Comparison of ENCODE assay signal across 18 cellular contexts in the genomic region with DNA sequence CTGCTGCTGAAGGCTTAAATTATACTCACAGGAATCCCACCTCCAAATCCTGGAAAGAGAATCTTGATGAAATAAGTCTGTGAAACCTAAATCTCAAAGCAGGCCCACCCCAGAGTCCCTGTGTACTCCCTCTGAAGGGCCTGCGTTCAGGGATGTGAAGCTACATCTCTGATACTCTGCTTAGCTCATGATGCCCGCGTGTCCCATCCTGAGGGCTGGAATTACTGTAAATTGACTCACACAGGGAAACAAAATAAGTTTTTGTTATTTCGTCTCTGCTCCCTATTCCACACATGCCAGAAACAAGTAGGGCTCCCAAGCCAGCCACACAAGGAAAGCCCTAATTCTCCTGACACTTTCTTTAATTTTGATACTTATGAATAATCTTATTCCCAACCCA. TPM values are rescaled to one million over a fixed set of nuclear protein-coding genes. Genes with fewer than 3 reads are reported as not detected.
DNase-seq lines count a peak whose midpoint lies in the region; TF ChIP-seq lines count a peak whose summit lies in the region.
"Had no signal": no experiment of that assay in that cellular context is flagged by ENCODE, and none has a peak within 500 bp of the region (broad histone marks: within the 10 kb centered on the region; RNA-seq: fewer than 3 reads in every experiment).

No MANE protein-coding gene starts in this region.

- H3K27me3 Mint-ChIP-seq in activated CD4-positive, alpha-beta T cell treated with anti-CD3 and anti-CD28 coated beads, Interleukin-2, amount 10 ng/mL, durations not matched to agents 24 days and 14 days, result peaks cover 24% of the 10 kb centered on the region

- no peak overlapping the region for H3K4ac ChIP-seq in trophoblast cell (ENCODE audit: low read depth, low read length)

- H3K4me3 Mint-ChIP-seq in activated CD4-positive, alpha-beta T cell treated with anti-CD3 and anti-CD28 coated beads, Interleukin-2, amount 10 ng/mL, durations not matched to agents 24 days and 14 days, result no peak overlapping the region
- H3K4me3 Mint-ChIP-seq: B cell; CD4-positive, alpha-beta T cell; CD8-positive, alpha-beta T cell had no signal

- H3K9me3 ChIP-seq in trophoblast cell (ENCODE audit: insufficient read depth, low read depth, low read length) (no peaks in the 10 kb centered on the region), smooth muscle cell (replicated peaks; ENCODE audit: low read depth) (no peaks in the 10 kb centered on the region)
- H3K9me3 ChIP-seq: A549; BLaER1 treated with 17β-estradiol and CSF1 and Interleukin-3, amounts not matched to agents 10 nM and 100 nM; Caco-2 had no signal

- H2AK5ac ChIP-seq in trophoblast cell (ENCODE audit: low read length), result no peak overlapping the region

- H3K4me3 ChIP-seq in trophoblast cell (ENCODE audit: low read depth, low read length), result no peak overlapping the region
- H3K4me3 ChIP-seq in smooth muscle cell, result no peak overlapping the region
- H3K4me3 ChIP-seq: A549; BLaER1 treated with 17β-estradiol and CSF1 and Interleukin-3, amounts not matched to agents 10 nM and 100 nM had no signal

- no peaks in the 10 kb centered on the region for H3K4me1 Mint-ChIP-seq in activated CD4-positive, alpha-beta T cell treated with anti-CD3 and anti-CD28 coated beads, Interleukin-2, amount 10 ng/mL, durations not matched to agents 24 days and 14 days

- no peak overlapping the region for H3K18ac ChIP-seq in trophoblast cell (ENCODE audit: low read length)

- no peak overlapping the region for H4K91ac ChIP-seq in trophoblast cell (ENCODE audit: low read depth, low read length)

- H2BK12ac ChIP-seq in trophoblast cell (ENCODE audit: low read length), result no peak overlapping the region

- H2AFZ ChIP-seq in trophoblast cell (ENCODE audit: insufficient read depth, low read length, poor library complexity), result no peak overlapping the region
- H2AFZ ChIP-seq in smooth muscle cell (ENCODE audit: low read depth), result no peak overlapping the region

- H4K12ac ChIP-seq in trophoblast cell (ENCODE audit: low read depth, low read length), result no peak overlapping the region

- H3K27ac ChIP-seq in trophoblast cell (ENCODE audit: low read depth, low read length) (no peak overlapping the region), smooth muscle cell (ENCODE audit: low read depth) (no peak overlapping the region)
- H3K27ac ChIP-seq: 22Rv1; A549; BLaER1 treated with 17β-estradiol and CSF1 and Interleukin-3, amounts not matched to agents 10 nM and 100 nM; C4-2B had no signal

- H3K23ac ChIP-seq in trophoblast cell (ENCODE audit: low read length), result no peak overlapping the region

- H3K27me3 ChIP-seq in trophoblast cell (ENCODE audit: insufficient read depth, low read length) (no peaks in the 10 kb centered on the region), smooth muscle cell (ENCODE audit: low read depth) (no peaks in the 10 kb centered on the region)
- H3K27me3 ChIP-seq: BLaER1 treated with 17β-estradiol and CSF1 and Interleukin-3, amounts not matched to agents 10 nM and 100 nM had no signal

- H3K4me2 ChIP-seq in trophoblast cell (ENCODE audit: low read length) (no peak overlapping the region), smooth muscle cell (peak overlapping the region; percentile 3)
- H3K4me2 ChIP-seq: A549; BLaER1 treated with 17β-estradiol and CSF1 and Interleukin-3, amounts not matched to agents 10 nM and 100 nM had no signal

- no peak overlapping the region for H2BK5ac ChIP-seq in trophoblast cell (ENCODE audit: low read depth, low read length, poor library complexity)

- H3K36me3 Mint-ChIP-seq in activated CD4-positive, alpha-beta T cell treated with anti-CD3 and anti-CD28 coated beads, Interleukin-2, amount 10 ng/mL, durations not matched to agents 24 days and 14 days (ENCODE audit: low read depth), result no peaks in the 10 kb centered on the region
- H3K36me3 Mint-ChIP-seq: CD8-positive, alpha-beta T cell had no signal

- no peak overlapping the region for H3K27ac Mint-ChIP-seq in activated CD4-positive, alpha-beta T cell treated with anti-CD3 and anti-CD28 coated beads, Interleukin-2, amount 10 ng/mL, durations not matched to agents 24 days and 14 days
- H3K27ac Mint-ChIP-seq: B cell; CD4-positive, alpha-beta T cell; CD8-positive, alpha-beta T cell had no signal

- H3K36me3 ChIP-seq in trophoblast cell (ENCODE audit: control insufficient read depth in 1 of 2, insufficient read depth in 2 of 2, low read length in 2 of 2) (no peaks in the 10 kb centered on the region), smooth muscle cell (ENCODE audit: low read depth) (no peaks in the 10 kb centered on the region)
- H3K36me3 ChIP-seq: BLaER1 treated with 17β-estradiol and CSF1 and Interleukin-3, amounts not matched to agents 10 nM and 100 nM had no signal

- H2BK120ac ChIP-seq in trophoblast cell (ENCODE audit: insufficient read depth, low read length, poor library complexity), result no peak overlapping the region

- H4K20me1 ChIP-seq in smooth muscle cell (ENCODE audit: low read depth), result no peaks in the 10 kb centered on the region
- H4K20me1 ChIP-seq: BLaER1 treated with 17β-estradiol and CSF1 and Interleukin-3, amounts not matched to agents 10 nM and 100 nM had no signal

- H3K14ac ChIP-seq in trophoblast cell (ENCODE audit: low read length), result no peak overlapping the region

- no peak overlapping the region for H3K9ac ChIP-seq in trophoblast cell (ENCODE audit: low read length)
- no peak overlapping the region for H3K9ac ChIP-seq in smooth muscle cell (ENCODE audit: low read depth)
- H3K9ac ChIP-seq: BLaER1 treated with 17β-estradiol and CSF1 and Interleukin-3, amounts not matched to agents 10 nM and 100 nM had no signal

- no peak overlapping the region for H4K8ac ChIP-seq in trophoblast cell (ENCODE audit: low read depth, low read length)

- H3K4me1 ChIP-seq in trophoblast cell (ENCODE audit: control insufficient read depth in 1 of 2, insufficient read depth in 2 of 2, low read length in 2 of 2) (peaks cover 0 to 4% of the 10 kb centered on the region in 2 experiments), smooth muscle cell (ENCODE audit: low read depth) (peaks cover 8% of the 10 kb centered on the region)
- H3K4me1 ChIP-seq: A549, Caco-2 had no signal

- DNase-seq in activated CD4-positive, alpha-beta T cell treated with anti-CD3 and anti-CD28 coated beads, Interleukin-2, amount 10 ng/mL, durations not matched to agents 24 days and 14 days, result peak; percentile 40
- DNase-seq in activated CD4-positive, alpha-beta T cell treated with anti-CD3 and anti-CD28 coated beads for 48 hours, result no peak
- DNase-seq in trophoblast cell (peak; percentile 58 to 60), smooth muscle cell (lab: John Stamatoyannopoulos, UW; ENCODE audit: unreplicated experiment) (no peak), HuH-7.5 (ENCODE audit: low spot score) (no peak)
- DNase-seq in stimulated activated CD4-positive, alpha-beta T cell treated with anti-CD3 and anti-CD28 coated beads, Interleukin-4, amount 100 ng/mL, for 24 hours, result no peak
- DNase-seq: AML-193; Caco-2; Calu3; CD4-positive, alpha-beta T cell; CD8-positive, alpha-beta T cell; DMS79 treated with DMSO at 0.1 percent for 48 hours; GF-D8 had no signal

- intact Hi-C loops in activated CD4-positive, alpha-beta T cell treated with anti-CD3 and anti-CD28 coated beads, Interleukin-2, amount 10 ng/mL, durations not matched to agents 24 days and 14 days (cut with micrococcal nuclease), result no loop called here

- no peaks in the 10 kb centered on the region for H3K79me1 ChIP-seq in trophoblast cell (ENCODE audit: low read length)

- TF ChIP-seq CTCF in smooth muscle cell (IDR thresholded peaks at IDR 0.05; ENCODE audit: borderline replicate concordance, insufficient read depth, poor library complexity, severe bottlenecking), result no peak

- no CpG with 5 or more reads among the region's 4 CpGs for WGBS in trophoblast cell (ENCODE audit: extremely low coverage, insufficient coverage, insufficient read length)
- 61% methylated on average over 4 of the region's 4 CpGs for WGBS in smooth muscle cell (ENCODE audit: low lambda C conversion rate)

- H3K79me2 ChIP-seq in trophoblast cell (ENCODE audit: control insufficient read depth, insufficient read depth, low read length, poor library complexity) (no peaks in the 10 kb centered on the region), smooth muscle cell (ENCODE audit: low read depth) (no peaks in the 10 kb centered on the region)

- H3K9me3 Mint-ChIP-seq in activated CD4-positive, alpha-beta T cell treated with anti-CD3 and anti-CD28 coated beads, Interleukin-2, amount 10 ng/mL, durations not matched to agents 24 days and 14 days, result peaks cover 4% of the 10 kb centered on the region
- H3K9me3 Mint-ChIP-seq: CD4-positive, alpha-beta T cell; CD8-positive, alpha-beta T cell had no signal

- peaks cover 4% of the 10 kb centered on the region for H3F3A ChIP-seq in smooth muscle cell (ENCODE audit: low read depth)

RNA-seq across cellular contexts. Expression of a gene that starts 10.9 kb away (rescaled TPM):
- 14.8 and 15.2 TPM in 2 replicates for total RNA-seq in activated CD4-positive, alpha-beta T cell treated with anti-CD3 and anti-CD28 coated beads, Interleukin-2, amount 10 ng/mL, durations not matched to agents 24 days and 14 days
- polyA plus RNA-seq in trophoblast cell (2013), result 5.8 and 5.9 TPM in 2 replicates
- 5.0 and 8.7 TPM in 2 replicates for total RNA-seq in smooth muscle cell
- polyA plus RNA-seq in smooth muscle cell, result 2.1 and 3.2 TPM in 2 replicates

Comparison
In these comparisons a context has a peak if more than half of its experiments do, and no peak if none do; other contexts are left out.
1. DNase-seq: peak in activated CD4-positive, alpha-beta T cell treated with anti-CD3 and anti-CD28 coated beads, Interleukin-2, amount 10 ng/mL, durations not matched to agents 24 days and 14 days (single experiment) and trophoblast cell (2 of 2); none in activated CD4-positive, alpha-beta T cell treated with anti-CD3 and anti-CD28 coated beads for 48 hours (single experiment), smooth muscle cell (single experiment), HuH-7.5 (single experiment) and stimulated activated CD4-positive, alpha-beta T cell treated with anti-CD3 and anti-CD28 coated beads, Interleukin-4, amount 100 ng/mL, for 24 hours (single experiment).